1 cellular context compared by ENCODE assay signal in the genomic region with DNA sequence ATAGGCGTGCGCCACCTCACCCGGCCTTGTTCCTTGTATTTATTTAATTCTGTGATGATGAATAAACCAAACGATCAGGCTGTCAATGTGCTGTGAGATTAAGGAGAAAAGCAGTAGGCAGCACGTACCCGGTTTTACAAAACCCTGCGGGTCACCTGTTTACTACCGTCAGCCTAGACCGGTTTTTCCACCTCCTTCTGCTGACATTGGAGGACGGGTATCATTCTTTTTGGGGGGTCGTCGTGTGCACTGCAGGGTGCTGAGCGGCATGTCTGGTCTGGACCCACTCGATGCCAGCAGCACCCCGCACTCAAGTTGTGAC.
TF ChIP-seq lines count a peak whose summit lies in the region.

No MANE protein-coding gene starts in this region.

TF ChIP-seq in endothelial cell of umbilical vein, 7 proteins besides CTCF, POLR2A, EP300 and RAD21:
- TF ChIP-seq, protein P1, sequence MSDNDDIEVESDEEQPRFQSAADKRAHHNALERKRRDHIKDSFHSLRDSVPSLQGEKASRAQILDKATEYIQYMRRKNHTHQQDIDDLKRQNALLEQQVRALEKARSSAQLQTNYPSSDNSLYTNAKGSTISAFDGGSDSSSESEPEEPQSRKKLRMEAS (IDR thresholded peaks at IDR 0.05; ENCODE audit: insufficient read depth, insufficient read length), result no peak
